14 cellular contexts compared by ENCODE assay signal in the genomic region with DNA sequence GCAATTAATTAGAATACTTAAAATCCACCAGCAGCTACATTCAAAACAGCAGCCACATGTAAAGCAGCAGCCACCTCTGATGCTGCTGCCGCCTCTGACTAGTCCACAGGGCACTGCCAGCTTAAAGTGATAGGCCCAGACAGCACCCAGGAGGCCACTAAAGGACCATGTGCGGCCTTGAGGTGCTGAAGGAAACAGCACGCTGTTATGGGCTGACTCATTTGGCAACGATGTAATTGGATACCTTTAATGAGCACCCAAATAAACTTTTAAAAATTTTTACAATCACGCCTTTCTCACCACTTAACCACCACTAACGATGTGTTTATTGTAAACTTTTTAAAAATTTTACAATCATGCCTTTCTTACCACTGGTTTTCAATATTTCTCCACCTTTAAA.
DNase-seq lines count a peak whose midpoint lies in the region; ATAC-seq and TF ChIP-seq lines count a peak whose summit lies in the region.
"Had no signal": no experiment of that assay in that cellular context is flagged by ENCODE, and none has a peak within 500 bp of the region (broad histone marks: within the 10 kb centered on the region; RNA-seq: fewer than 3 reads in every experiment).

No MANE protein-coding gene starts in this region.

- TF ChIP-seq CTCF in heart right ventricle (IDR thresholded peaks at IDR 0.05) (no peak), right atrium auricular region (IDR thresholded peaks at IDR 0.05) (no peak), fibroblast of villous mesenchyme (IDR thresholded peaks at IDR 0.05; ENCODE audit: insufficient read depth, low read depth, low read length) (no peak), colonic mucosa (IDR thresholded peaks at IDR 0.05) (no peak)

- intact Hi-C loops in heart right ventricle (cut with DNase I): loop anchor here in 7 of 10 donors (2.0 to 10.0 kb wide), 10 partner anchors 100 to 523 kb away; partner anchors contain the start of gene NCKAP5 (in 3 of the 7)
- intact Hi-C loops in colonic mucosa (cut with DNase I): no loop called here

- DNase-seq in heart right ventricle (peak in 1 of 2 donors; percentile 23), right atrium auricular region (ENCODE audit: low spot score) (no peak), RKO (ENCODE audit: low spot score) (peak; percentile 52), fibroblast of villous mesenchyme (ENCODE audit: low read depth) (peak; percentile 55), colonic mucosa (no peak), ecto neural progenitor cell (ENCODE audit: low spot score) (no peak), activated gamma-delta T cell (lab: John Stamatoyannopoulos, UW) (no peak)
- DNase-seq: activated CD4-positive, alpha-beta T cell treated with anti-CD3 and anti-CD28 coated beads for 4 hours; activated T-cell treated with anti-CD3 and anti-CD28 coated beads, Interleukin-2, amount 50 U/mL, for 1 hour; amniotic stem cell; dorsolateral prefrontal cortex; NCI-H345; occipital lobe had no signal

- H3K4me3 ChIP-seq in heart right ventricle: no peak overlapping the region
- H3K4me3 ChIP-seq in right atrium auricular region: no peak overlapping the region
- no peak overlapping the region for H3K4me3 ChIP-seq in fibroblast of villous mesenchyme (ENCODE audit: low read depth, low read length)
- no peak overlapping the region for H3K4me3 ChIP-seq in colonic mucosa
- H3K4me3 ChIP-seq: dorsolateral prefrontal cortex had no signal

- ATAC-seq in heart right ventricle (peak in 7 of 8 donors; percentile 50 to 74 (median 64)), GM18502 (IDR thresholded peaks at IDR 0.05; ENCODE audit: poor library complexity, unreplicated experiment) (no peak)

- peaks cover 0 to under 1% (median 0%) of the 10 kb centered on the region in 11 donors for H3K9me3 ChIP-seq in heart right ventricle
- no peaks in the 10 kb centered on the region for H3K9me3 ChIP-seq in right atrium auricular region
- H3K9me3 ChIP-seq in colonic mucosa: no peaks in the 10 kb centered on the region

- H3K36me3 ChIP-seq in heart right ventricle: no peaks in the 10 kb centered on the region
- H3K36me3 ChIP-seq in right atrium auricular region: no peaks in the 10 kb centered on the region
- H3K36me3 ChIP-seq in colonic mucosa: no peaks in the 10 kb centered on the region

- H3K9ac ChIP-seq in colonic mucosa (ENCODE audit: low read depth in 2 of 2, low read length in 2 of 2): no peak overlapping the region

- 43 to 71% methylated on average over 6 of the region's 6 CpGs for WGBS in heart right ventricle, 2 donors

- peaks cover 0 to 33% (median 17%) of the 10 kb centered on the region in 9 donors for H3K4me1 ChIP-seq in heart right ventricle
- H3K4me1 ChIP-seq in right atrium auricular region: peaks cover 0 to 18% of the 10 kb centered on the region in 2 donors
- H3K4me1 ChIP-seq in colonic mucosa: no peaks in the 10 kb centered on the region

- H3K27ac ChIP-seq in heart right ventricle (no peak overlapping the region), right atrium auricular region (no peak overlapping the region), colonic mucosa (no peak overlapping the region)
- H3K27ac ChIP-seq: dorsolateral prefrontal cortex had no signal

- H3K27me3 ChIP-seq in heart right ventricle: no peaks in the 10 kb centered on the region
- no peaks in the 10 kb centered on the region for H3K27me3 ChIP-seq in right atrium auricular region
- H3K27me3 ChIP-seq in colonic mucosa: no peaks in the 10 kb centered on the region
- H3K27me3 ChIP-seq: dorsolateral prefrontal cortex had no signal

Comparison
In these comparisons a context has a peak if more than half of its experiments do, and no peak if none do; other contexts are left out.
1. DNase-seq: peak in RKO (single experiment) and fibroblast of villous mesenchyme (single experiment); none in right atrium auricular region (single experiment), colonic mucosa (single experiment), ecto neural progenitor cell (single experiment) and activated gamma-delta T cell (single experiment).